In genomic region chr12:130803707-130804106, GRCh38 we compare ENCODE assay signal across 18 cellular contexts.
"Had no signal": no experiment of that assay in that cellular context is flagged by ENCODE, and none has a peak within 500 bp of the region (broad histone marks: within the 10 kb centered on the region; RNA-seq: fewer than 3 reads in every experiment).

No MANE protein-coding gene starts in this region.

- H3K27me3 Mint-ChIP-seq: activated naive CD4-positive, alpha-beta T cell treated with anti-CD3 and anti-CD28 coated beads, Interleukin-2, amount 50 U/mL, for 24 hours; activated T-cell treated with anti-CD3 and anti-CD28 coated beads, Interleukin-2, amount 50 U/mL, for 24 hours had no signal

- H3K4me3 ChIP-seq: lung, right atrium auricular region, tibial artery, vagina had no signal

- H3K9me3 Mint-ChIP-seq: activated naive CD4-positive, alpha-beta T cell treated with anti-CD3 and anti-CD28 coated beads, Interleukin-2, amount 50 U/mL, for 24 hours; activated T-cell treated with anti-CD3 and anti-CD28 coated beads, Interleukin-2, amount 50 U/mL, for 24 hours; immature natural killer cell; stimulated activated effector memory CD8-positive, alpha-beta T cell treated with anti-CD3 and anti-CD28 coated beads, Interleukin-12 subunit alpha, Interleukin-12 subunit beta, amount 100 ng/mL, for 72 hours had no signal

- H3K27ac Mint-ChIP-seq: activated naive CD4-positive, alpha-beta T cell treated with anti-CD3 and anti-CD28 coated beads, Interleukin-2, amount 50 U/mL, for 24 hours; activated T-cell treated with anti-CD3 and anti-CD28 coated beads, Interleukin-2, amount 50 U/mL, for 24 hours; immature natural killer cell; stimulated activated effector memory CD8-positive, alpha-beta T cell treated with anti-CD3 and anti-CD28 coated beads, Interleukin-12 subunit alpha, Interleukin-12 subunit beta, amount 100 ng/mL, for 72 hours had no signal

- DNase-seq: activated effector memory CD4-positive, alpha-beta T cell treated with Interleukin-2 at 50 U/mL for 16 hours; activated T-cell treated with anti-CD3 and anti-CD28 coated beads, Interleukin-2, amount 50 U/mL, for 24 hours; anterior cingulate cortex; effector memory CD4-positive, alpha-beta T cell; glutamatergic neuron; immature natural killer cell; left colon; midbrain; small intestine; tibial artery had no signal

- H3K4me3 Mint-ChIP-seq: activated naive CD4-positive, alpha-beta T cell treated with anti-CD3 and anti-CD28 coated beads, Interleukin-2, amount 50 U/mL, for 24 hours; activated T-cell treated with anti-CD3 and anti-CD28 coated beads, Interleukin-2, amount 50 U/mL, for 24 hours; immature natural killer cell; stimulated activated effector memory CD8-positive, alpha-beta T cell treated with anti-CD3 and anti-CD28 coated beads, Interleukin-12 subunit alpha, Interleukin-12 subunit beta, amount 100 ng/mL, for 72 hours had no signal

- H3K4me1 Mint-ChIP-seq: activated naive CD4-positive, alpha-beta T cell treated with anti-CD3 and anti-CD28 coated beads, Interleukin-2, amount 50 U/mL, for 24 hours; immature natural killer cell; stimulated activated effector memory CD8-positive, alpha-beta T cell treated with anti-CD3 and anti-CD28 coated beads, Interleukin-12 subunit alpha, Interleukin-12 subunit beta, amount 100 ng/mL, for 72 hours had no signal

- H3K4me1 ChIP-seq: parathyroid adenoma, right atrium auricular region, tibial artery, vagina had no signal

- H3K27me3 ChIP-seq: right atrium auricular region, tibial artery, vagina had no signal

- ATAC-seq: activated CD4-positive, CD25-positive, alpha-beta regulatory T cell treated with anti-CD3 and anti-CD28 coated beads, Interleukin-2, amount 50 U/mL, for 24 hours; left colon; stimulated activated effector memory CD8-positive, alpha-beta T cell treated with anti-CD3 and anti-CD28 coated beads, Interleukin-12 subunit alpha, Interleukin-12 subunit beta, amount 100 ng/mL, for 72 hours had no signal

- H3K27ac ChIP-seq: epithelial cell of prostate, parathyroid adenoma, right atrium auricular region, tibial artery, vagina had no signal

- H3K9me3 ChIP-seq: right atrium auricular region, tibial artery, vagina had no signal
